In the genomic region with DNA sequence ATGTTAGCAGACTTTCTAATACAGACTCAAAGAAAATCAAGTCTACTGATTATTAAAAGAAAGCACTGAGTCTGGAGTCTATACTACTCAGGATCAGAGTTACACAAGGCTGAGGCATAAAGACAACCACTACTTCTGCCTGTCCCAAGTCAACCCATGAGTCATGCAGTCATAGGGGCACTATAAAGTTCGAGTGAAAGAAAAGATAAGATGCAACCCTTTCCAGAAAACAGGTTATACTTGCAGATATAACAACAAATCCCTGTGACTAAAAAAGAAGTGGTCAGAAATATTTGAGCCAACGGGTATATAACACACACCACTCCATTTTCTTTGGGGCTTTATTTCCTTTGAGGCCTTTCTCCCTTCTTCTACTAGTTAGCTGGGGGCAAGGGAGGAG, we compare ENCODE assay signal across 25 cellular contexts. TPM values are rescaled to one million over a fixed set of nuclear protein-coding genes. Genes with fewer than 3 reads are reported as not detected.
DNase-seq lines count a peak whose midpoint lies in the region; ATAC-seq, FAIRE-seq and TF ChIP-seq lines count a peak whose summit lies in the region.
"Had no signal": no experiment of that assay in that cellular context is flagged by ENCODE, and none has a peak within 500 bp of the region (broad histone marks: within the 10 kb centered on the region; RNA-seq: fewer than 3 reads in every experiment).

No MANE protein-coding gene starts in this region.

- H3K4me3 ChIP-seq in PC-3 (ENCODE audit: low read length) (no peak overlapping the region), prostate gland (no peak overlapping the region)
- H3K4me3 ChIP-seq: BLaER1 treated with 17β-estradiol and CSF1 and Interleukin-3, amounts not matched to agents 10 nM and 100 nM; heart left ventricle had no signal

- no peaks in the 10 kb centered on the region for H4K20me1 ChIP-seq in PC-3 (ENCODE audit: low read length)

- ATAC-seq in PC-3 (peak; percentile 71), esophagus mucosa (peak; percentile 67)
- ATAC-seq: activated T-cell treated with anti-CD3 and anti-CD28 coated beads, Interleukin-2, amount 50 U/mL, for 4 hours; heart left ventricle; left cardiac atrium; stimulated activated effector memory CD8-positive, alpha-beta T cell treated with anti-CD3 and anti-CD28 coated beads, Interleukin-12 subunit alpha, Interleukin-12 subunit beta, amount 100 ng/mL, for 72 hours had no signal

- TF ChIP-seq CTCF in PC-3 (conservative IDR thresholded peaks at IDR 0.05; ENCODE audit: low read depth, low read length), result no peak
- no peak for TF ChIP-seq CTCF in prostate gland (IDR thresholded peaks at IDR 0.05)

- no peaks in the 10 kb centered on the region for H3K27me3 ChIP-seq in PC-3 (ENCODE audit: low read length)
- no peaks in the 10 kb centered on the region for H3K27me3 ChIP-seq in prostate gland (replicated peaks; ENCODE audit: insufficient read depth)
- H3K27me3 ChIP-seq: BLaER1 treated with 17β-estradiol and CSF1 and Interleukin-3, amounts not matched to agents 10 nM and 100 nM; heart left ventricle had no signal

- peak; percentile 79 for FAIRE-seq in H54 (lab: Jason Lieb, UNC)

- H3K79me2 ChIP-seq in PC-3 (ENCODE audit: low read length), result no peaks in the 10 kb centered on the region

- H2AFZ ChIP-seq in PC-3 (ENCODE audit: low read length), result no peak overlapping the region

- CTCF ChIA-PET in PC-3 (lab: Charles Lee), result no interaction called here

- no peak for DNase-seq in H54 (ENCODE audit: insufficient read length, low spot score)
- peak; percentile 62 for DNase-seq in PC-3
- peak; percentile 12 for DNase-seq in renal cortical epithelial cell (ENCODE audit: low read depth)
- no peak for DNase-seq in OCI-M2 (lab: John Stamatoyannopoulos, UW; ENCODE audit: unreplicated experiment)
- no peak for DNase-seq in NCI-H345 treated with DMSO at 0.1 percent for 48 hours (lab: John Stamatoyannopoulos, UW; ENCODE audit: unreplicated experiment)
- DNase-seq in prostate gland (ENCODE audit: low spot score), result no peak
- DNase-seq: ACHN; activated CD4-positive, alpha-beta T cell treated with anti-CD3 and anti-CD28 coated beads for 4 hours; activated naive CD4-positive, alpha-beta T cell; activated T-cell treated with anti-CD3 and anti-CD28 coated beads, Interleukin-2, amount 50 U/mL, for 4 hours; amniotic stem cell; Caco-2; heart left ventricle; left cardiac atrium; naive B cell; NCI-H1092 treated with DMSO at 0.1 percent for 48 hours; NCI-H1930; NCI-H69; nucleus accumbens; SK-N-SH had no signal

- H3K9ac ChIP-seq in PC-3 (ENCODE audit: low read length), result no peak overlapping the region
- H3K9ac ChIP-seq: BLaER1 treated with 17β-estradiol and CSF1 and Interleukin-3, amounts not matched to agents 10 nM and 100 nM; SK-N-SH had no signal

- TF ChIP-seq POLR2A in H54 (IDR thresholded peaks at IDR 0.05; ENCODE audit: low read depth, low read length) (no peak), prostate gland (IDR thresholded peaks at IDR 0.05) (no peak)

- H3F3A ChIP-seq in PC-3 (ENCODE audit: low read length, unreplicated experiment), result no peaks in the 10 kb centered on the region

- no peaks in the 10 kb centered on the region for H3K9me2 ChIP-seq in PC-3 (replicated peaks; ENCODE audit: low read length)
- H3K9me2 ChIP-seq: SK-N-SH had no signal

- POLR2A ChIA-PET in PC-3 (lab: Charles Lee; ENCODE audit: unreplicated experiment), result no interaction called here

- 80% methylated on average over 2 of the region's 2 CpGs for WGBS in prostate gland

- intact Hi-C loops in PC-3 (cut with micrococcal nuclease) (no loop called here), prostate gland (cut with DNase I) (no loop called here)

- H3K9me3 ChIP-seq in PC-3 (ENCODE audit: low read length) (no peaks in the 10 kb centered on the region), prostate gland (no peaks in the 10 kb centered on the region)
- H3K9me3 ChIP-seq: BLaER1 treated with 17β-estradiol and CSF1 and Interleukin-3, amounts not matched to agents 10 nM and 100 nM; Caco-2; heart left ventricle; SK-N-SH had no signal

- H3K27ac ChIP-seq in PC-3 (ENCODE audit: low read length), result no peak overlapping the region
- H3K27ac ChIP-seq in prostate gland, result no peak overlapping the region
- H3K27ac ChIP-seq: BLaER1 treated with 17β-estradiol and CSF1 and Interleukin-3, amounts not matched to agents 10 nM and 100 nM; heart left ventricle had no signal

- peak overlapping the region; percentile 20; the same call in 1 of the 2 replicates for H3K4me2 ChIP-seq in PC-3 (ENCODE audit: low read length)
- H3K4me2 ChIP-seq: BLaER1 treated with 17β-estradiol and CSF1 and Interleukin-3, amounts not matched to agents 10 nM and 100 nM; SK-N-SH had no signal

- H3K36me3 ChIP-seq in PC-3 (ENCODE audit: low read depth, low read length), result peaks cover 31% of the 10 kb centered on the region
- H3K36me3 ChIP-seq in prostate gland, result peaks cover 0 to 8% of the 10 kb centered on the region in 2 donors

- BruUV-seq in PC-3 (replicated peaks; lab: Mats Ljungman, UMichigan), result no TSS peak

- H3K4me1 ChIP-seq in PC-3 (ENCODE audit: insufficient read depth, low read length), result 0 out of 2 replicates have a peak, but pooled peaks cover 7% of the 10 kb centered on the region
- no peaks in the 10 kb centered on the region for H3K4me1 ChIP-seq in prostate gland (replicated peaks)
- H3K4me1 ChIP-seq: BLaER1 treated with 17β-estradiol and CSF1 and Interleukin-3, amounts not matched to agents 10 nM and 100 nM; Caco-2; heart left ventricle had no signal

RNA-seq across cellular contexts. Expression of a gene that starts 18.6 kb away (rescaled TPM):
- total RNA-seq in PC-3 (2014; rRNA removed) (26.6 and 30.1 TPM in 2 replicates), esophagus mucosa (25.3 TPM), renal cortical epithelial cell (26.7 and 42.4 TPM in 2 replicates), prostate gland (10 to 100 TPM; 22.4 to 39.8 TPM)

RNA-seq across cellular contexts. Expression of a gene that starts 42.2 kb away (rescaled TPM):
- total RNA-seq in PC-3 (2014; rRNA removed) (not detected in 2 replicates), esophagus mucosa (not detected), renal cortical epithelial cell (not detected in 2 replicates), prostate gland (under 1 TPM in 1 of 2 donors, not detected in 1; 0.40 TPM)
- total RNA-seq: activated T-cell treated with anti-CD3 and anti-CD28 coated beads, Interleukin-2, amount 50 U/mL, for 4 hours; cardiac septum; left cardiac atrium; T-helper 2 cell treated with Interferon-gamma antibody and Interleukin-4, amounts not matched to agents 100 ng/mL and 5 ng/mL, for 36 hours had no signal

Comparison
In these comparisons a context has a peak if more than half of its experiments do, and no peak if none do; other contexts are left out.
1. DNase-seq: peak in PC-3 (single experiment) and renal cortical epithelial cell (single experiment); none in H54 (single experiment), OCI-M2 (single experiment), NCI-H345 treated with DMSO at 0.1 percent for 48 hours (single experiment) and prostate gland (single experiment).